ENCODE assay signal across 1 cellular context in genomic region chr5:87048156-87048555, GRCh38.
TF ChIP-seq lines count a peak whose summit lies in the region.

No MANE protein-coding gene starts in this region.

TF ChIP-seq in HepG2, 621 proteins besides CTCF, POLR2A, EP300 and RAD21 (continued from another document):
- TF ChIP-seq ZXDC (CRISPR knock-in tag; IDR thresholded peaks at IDR 0.05) = no peak
